Comparison of ENCODE assay signal across 20 cellular contexts in genomic region chr22:41147722-41148121, GRCh38.
"Had no signal": no experiment of that assay in that cellular context is flagged by ENCODE, and none has a peak within 500 bp of the region (broad histone marks: within the 10 kb centered on the region; RNA-seq: fewer than 3 reads in every experiment).

No MANE protein-coding gene starts in this region.

- H3K36me3 ChIP-seq: uterus had no signal

- H3K4me3 Mint-ChIP-seq: activated CD4-positive, alpha-beta memory T cell treated with anti-CD3 and anti-CD28 coated beads, Interleukin-2, amount 10 ng/mL, durations not matched to agents 7 days and 5 days; activated CD4-positive, alpha-beta T cell treated with anti-CD3 and anti-CD28 coated beads for 36 hours; activated CD8-positive, alpha-beta memory T cell treated with anti-CD3 and anti-CD28 coated beads, Interleukin-2, amount 10 ng/mL, durations not matched to agents 7 days and 5 days; naive thymus-derived CD8-positive, alpha-beta T cell; WTC11 had no signal

- DNase-seq: activated CD4-positive, alpha-beta memory T cell treated with anti-CD3 and anti-CD28 coated beads, Interleukin-2, amount 10 ng/mL, durations not matched to agents 7 days and 5 days; activated CD4-positive, alpha-beta T cell treated with anti-CD3 and anti-CD28 coated beads for 36 hours; activated CD8-positive, alpha-beta memory T cell treated with anti-CD3 and anti-CD28 coated beads, Interleukin-2, amount 10 ng/mL, durations not matched to agents 7 days and 5 days; activated naive CD4-positive, alpha-beta T cell treated with Interleukin-2 at 50 U/mL for 16 hours; adrenal gland; cerebellar nuclear complex; effector CD4-positive, alpha-beta T cell; heart right ventricle; naive thymus-derived CD8-positive, alpha-beta T cell; occipital lobe; stimulated activated naive CD8-positive, alpha-beta T cell treated with anti-CD3 and anti-CD28 coated beads, Interleukin-15, Interleukin-2, amounts not matched to agents 100 U/mL and 50 U/mL, for 24 hours; substantia nigra; uterus had no signal

- ATAC-seq: activated CD4-positive, alpha-beta T cell treated with anti-CD3 and anti-CD28 coated beads for 36 hours; activated CD8-positive, alpha-beta memory T cell treated with anti-CD3 and anti-CD28 coated beads, Interleukin-2, amount 10 ng/mL, durations not matched to agents 7 days and 5 days; gastroesophageal sphincter; heart right ventricle; naive thymus-derived CD8-positive, alpha-beta T cell; stimulated activated naive CD8-positive, alpha-beta T cell treated with anti-CD3 and anti-CD28 coated beads, Interleukin-15, Interleukin-2, amounts not matched to agents 100 U/mL and 50 U/mL, for 24 hours; WTC11 had no signal

- H3K27ac Mint-ChIP-seq: activated CD4-positive, alpha-beta memory T cell treated with anti-CD3 and anti-CD28 coated beads, Interleukin-2, amount 10 ng/mL, durations not matched to agents 7 days and 5 days; activated CD4-positive, alpha-beta T cell treated with anti-CD3 and anti-CD28 coated beads for 36 hours; activated CD8-positive, alpha-beta memory T cell treated with anti-CD3 and anti-CD28 coated beads, Interleukin-2, amount 10 ng/mL, durations not matched to agents 7 days and 5 days; progenitor cell of endocrine pancreas; WTC11 had no signal

- H3K27me3 Mint-ChIP-seq: activated CD4-positive, alpha-beta memory T cell treated with anti-CD3 and anti-CD28 coated beads, Interleukin-2, amount 10 ng/mL, durations not matched to agents 7 days and 5 days; activated CD4-positive, alpha-beta T cell treated with anti-CD3 and anti-CD28 coated beads for 36 hours; activated CD8-positive, alpha-beta memory T cell treated with anti-CD3 and anti-CD28 coated beads, Interleukin-2, amount 10 ng/mL, durations not matched to agents 7 days and 5 days; naive thymus-derived CD8-positive, alpha-beta T cell; progenitor cell of endocrine pancreas had no signal

- H3K9me3 ChIP-seq: adrenal gland, breast epithelium, esophagus muscularis mucosa, gastroesophageal sphincter, heart right ventricle, right atrium auricular region, tibial nerve, uterus had no signal

- H3K27ac ChIP-seq: adrenal gland, breast epithelium, esophagus muscularis mucosa, gastroesophageal sphincter, heart right ventricle, right atrium auricular region, tibial nerve, uterus had no signal

- H3K9me3 Mint-ChIP-seq: activated CD4-positive, alpha-beta memory T cell treated with anti-CD3 and anti-CD28 coated beads, Interleukin-2, amount 10 ng/mL, durations not matched to agents 7 days and 5 days; naive thymus-derived CD8-positive, alpha-beta T cell; WTC11 had no signal

- H3K4me1 Mint-ChIP-seq: activated CD4-positive, alpha-beta memory T cell treated with anti-CD3 and anti-CD28 coated beads, Interleukin-2, amount 10 ng/mL, durations not matched to agents 7 days and 5 days; activated CD4-positive, alpha-beta T cell treated with anti-CD3 and anti-CD28 coated beads for 36 hours; activated CD8-positive, alpha-beta memory T cell treated with anti-CD3 and anti-CD28 coated beads, Interleukin-2, amount 10 ng/mL, durations not matched to agents 7 days and 5 days; WTC11 had no signal

- H3K27me3 ChIP-seq: adrenal gland, breast epithelium, esophagus muscularis mucosa, gastroesophageal sphincter, heart right ventricle, right atrium auricular region, tibial nerve, uterus had no signal

- H3K4me1 ChIP-seq: adrenal gland, breast epithelium, esophagus muscularis mucosa, gastroesophageal sphincter, heart right ventricle, right atrium auricular region, tibial nerve, uterus had no signal

- H3K4me3 ChIP-seq: adrenal gland, breast epithelium, esophagus muscularis mucosa, gastroesophageal sphincter, heart right ventricle, right atrium auricular region, tibial nerve, uterus had no signal
